13 cellular contexts compared by ENCODE assay signal in the genomic region with DNA sequence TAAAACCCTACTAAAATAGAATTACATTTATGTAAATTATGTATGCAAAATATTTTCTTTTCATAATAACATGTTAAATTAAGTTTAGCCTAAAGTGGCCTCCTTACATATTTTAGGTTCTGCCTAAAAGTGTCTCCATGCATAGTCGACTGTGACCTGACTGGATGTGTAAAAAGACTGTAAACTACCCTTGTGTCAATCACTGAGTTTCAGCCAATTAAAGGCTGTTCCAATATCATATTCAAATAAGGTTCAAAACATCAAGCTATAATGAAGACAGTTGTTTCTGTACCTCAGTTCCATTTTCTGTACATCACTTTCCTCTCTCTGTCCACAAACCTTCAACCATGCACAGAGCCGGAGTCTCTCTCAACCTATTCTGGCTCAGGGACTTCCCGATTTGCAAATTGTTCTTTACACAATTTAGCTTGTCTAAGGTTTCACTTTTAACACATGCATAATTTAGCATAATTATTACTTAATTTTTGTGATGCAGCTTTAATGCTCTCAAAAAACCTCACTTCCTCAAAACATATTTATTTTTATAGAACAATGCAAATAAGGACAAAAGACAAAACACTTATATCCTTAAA.
DNase-seq lines count a peak whose midpoint lies in the region; ATAC-seq and TF ChIP-seq lines count a peak whose summit lies in the region.
"Had no signal": no experiment of that assay in that cellular context is flagged by ENCODE, and none has a peak within 500 bp of the region (broad histone marks: within the 10 kb centered on the region; RNA-seq: fewer than 3 reads in every experiment).

No MANE protein-coding gene starts in this region.

- peaks cover 76% of the 10 kb centered on the region for H3K79me2 ChIP-seq in smooth muscle cell (ENCODE audit: low read depth)

- H2AK5ac ChIP-seq in neuronal stem cell (ENCODE audit: low read depth, low read length): no peak overlapping the region

- no peak overlapping the region for H2BK5ac ChIP-seq in neuronal stem cell (ENCODE audit: low read length)

- intact Hi-C loops in aorta (cut with DNase I) (no loop called here), Right ventricle myocardium inferior (cut with DNase I) (no loop called here)

- no peak overlapping the region for H4K8ac ChIP-seq in neuronal stem cell (ENCODE audit: low read depth, low read length)

- TF ChIP-seq CTCF in GM13976 (IDR thresholded peaks at IDR 0.05; ENCODE audit: borderline replicate concordance, control extremely low read depth, extremely low read depth, insufficient read depth, missing control alignments) (no peak), smooth muscle cell (IDR thresholded peaks at IDR 0.05; ENCODE audit: borderline replicate concordance, insufficient read depth, poor library complexity, severe bottlenecking) (no peak)

- H3K9me3 ChIP-seq in aorta (ENCODE audit: control insufficient read depth, low read length): no peaks in the 10 kb centered on the region
- H3K9me3 ChIP-seq in smooth muscle cell (replicated peaks; ENCODE audit: low read depth): no peaks in the 10 kb centered on the region
- peaks cover 2 to 47% of the 10 kb centered on the region in 2 donors for H3K9me3 ChIP-seq in neuronal stem cell (replicated peaks in 1 of 2; ENCODE audit: control insufficient read depth in 2 of 2, insufficient read depth in 1 of 2, low read depth in 1 of 2, low read length in 2 of 2)
- H3K9me3 ChIP-seq: adrenal gland, pancreas had no signal

- H3K36me3 ChIP-seq in aorta (ENCODE audit: control insufficient read depth in 1 of 2, insufficient read depth in 2 of 2, low read length in 1 of 2): no peaks in the 10 kb centered on the region
- peaks cover 5% of the 10 kb centered on the region for H3K36me3 ChIP-seq in smooth muscle cell (ENCODE audit: low read depth)
- H3K36me3 ChIP-seq in neuronal stem cell (replicated peaks in 1 of 2; ENCODE audit: control insufficient read depth in 2 of 2, insufficient read depth in 2 of 2, low read length in 2 of 2): peaks cover 2 to 18% of the 10 kb centered on the region in 2 donors
- H3K36me3 ChIP-seq: adrenal gland had no signal

- peaks cover 0 to 3% of the 10 kb centered on the region in 2 donors for H3K4me1 ChIP-seq in aorta (ENCODE audit: control insufficient read depth in 1 of 2, insufficient read depth in 2 of 2, low read length in 2 of 2)
- peaks cover 8% of the 10 kb centered on the region for H3K4me1 ChIP-seq in smooth muscle cell (ENCODE audit: low read depth)
- H3K4me1 ChIP-seq in neuronal stem cell (ENCODE audit: control insufficient read depth in 2 of 2, insufficient read depth in 1 of 2, low read depth in 1 of 2, low read length in 2 of 2): peaks cover 13 to 20% of the 10 kb centered on the region in 2 donors

- WGBS in aorta, 2 donors: 89 to 90% methylated on average over 3 of the region's 3 CpGs
- 96% methylated on average over 3 of the region's 3 CpGs for WGBS in smooth muscle cell (ENCODE audit: low lambda C conversion rate)
- WGBS in neuronal stem cell (ENCODE audit: extremely low coverage in 2 of 2, insufficient read length in 2 of 2, insufficient replicate concordance in 1 of 2), 2 donors: no CpG with 5 or more reads among the region's 3 CpGs

- H2BK120ac ChIP-seq in neuronal stem cell (ENCODE audit: low read depth, low read length): no peak overlapping the region

- no peak overlapping the region for H3K23ac ChIP-seq in neuronal stem cell (ENCODE audit: low read depth, low read length, poor library complexity)

- H4K91ac ChIP-seq in neuronal stem cell (ENCODE audit: low read depth, low read length, poor library complexity): no peak overlapping the region

- H2BK12ac ChIP-seq in neuronal stem cell (ENCODE audit: low read length): no peak overlapping the region

- no peak overlapping the region for H3K4ac ChIP-seq in neuronal stem cell (ENCODE audit: low read length)

- H3K27ac ChIP-seq in aorta (ENCODE audit: low read depth in 1 of 2, low read length in 2 of 2) (no peak overlapping the region), smooth muscle cell (ENCODE audit: low read depth) (no peak overlapping the region), neuronal stem cell (replicated peaks; ENCODE audit: low read length) (no peak overlapping the region)
- H3K27ac ChIP-seq: adrenal gland, pancreas had no signal

- H4K20me1 ChIP-seq in smooth muscle cell (ENCODE audit: low read depth): peaks cover 12% of the 10 kb centered on the region

- DNase-seq in GM13976 (ENCODE audit: low spot score): peak; percentile 40
- DNase-seq in NOMO-1 treated with dmso at 0.1 percent for 144 hours (lab: John Stamatoyannopoulos, UW; ENCODE audit: unreplicated experiment): peak; percentile 74
- no peak for DNase-seq in aorta
- no peak for DNase-seq in smooth muscle cell (lab: John Stamatoyannopoulos, UW; ENCODE audit: unreplicated experiment)
- DNase-seq in neuronal stem cell (ENCODE audit: low spot score): no peak
- no peak for DNase-seq in Right ventricle myocardium inferior (ENCODE audit: missing footprints)
- DNase-seq: activated CD4-positive, alpha-beta T cell treated with anti-CD3 and anti-CD28 coated beads, Interleukin-2, amount 10 ng/mL, durations not matched to agents 24 days and 14 days; adrenal gland; islet precursor cell; NCI-H1048; pancreas had no signal

- no peaks in the 10 kb centered on the region for H3K79me1 ChIP-seq in neuronal stem cell (ENCODE audit: low read depth, low read length)

- no peaks in the 10 kb centered on the region for H3F3A ChIP-seq in smooth muscle cell (ENCODE audit: low read depth)

- H3K4me3 ChIP-seq in aorta (ENCODE audit: low read length in 2 of 2): no peak overlapping the region
- no peak overlapping the region for H3K4me3 ChIP-seq in smooth muscle cell
- no peak overlapping the region for H3K4me3 ChIP-seq in neuronal stem cell (ENCODE audit: low read length in 2 of 2)
- H3K4me3 ChIP-seq: adrenal gland, pancreas had no signal

- no peaks in the 10 kb centered on the region for H3K27me3 ChIP-seq in aorta (ENCODE audit: control insufficient read depth in 1 of 2, insufficient read depth in 2 of 2, low read length in 1 of 2)
- no peaks in the 10 kb centered on the region for H3K27me3 ChIP-seq in smooth muscle cell (ENCODE audit: low read depth)
- H3K27me3 ChIP-seq in neuronal stem cell (ENCODE audit: control insufficient read depth in 3 of 3, insufficient read depth in 3 of 3, low read depth in 1 of 3, low read length in 3 of 3): peaks cover 0 to 2% (median 0%) of the 10 kb centered on the region in 3 experiments
- H3K27me3 ChIP-seq: adrenal gland, pancreas had no signal

- in situ Hi-C loops in GM13976 (cut with MboI; ENCODE audit: low sequenced_read_pairs, unreplicated experiment): no loop called here

- no peak overlapping the region for H2AFZ ChIP-seq in smooth muscle cell (ENCODE audit: low read depth)
- no peak overlapping the region for H2AFZ ChIP-seq in neuronal stem cell (ENCODE audit: low read length)

- no peak overlapping the region for H3K14ac ChIP-seq in neuronal stem cell (ENCODE audit: low read length)

- H3K4me2 ChIP-seq in smooth muscle cell (no peak overlapping the region), neuronal stem cell (ENCODE audit: insufficient read depth, low read length, poor library complexity, severe bottlenecking) (no peak overlapping the region)

- peak; percentile 84 for ATAC-seq in GM21360 (IDR thresholded peaks at IDR 0.05; ENCODE audit: unreplicated experiment)
- ATAC-seq in HG03039 (IDR thresholded peaks at IDR 0.05; ENCODE audit: unreplicated experiment): peak; percentile 94
- ATAC-seq in aorta (ENCODE audit: low FRiP score): no peak
- ATAC-seq in Right ventricle myocardium inferior: no peak

- H3K9ac ChIP-seq in smooth muscle cell (ENCODE audit: low read depth) (no peak overlapping the region), neuronal stem cell (ENCODE audit: low read depth, low read length, poor library complexity) (no peak overlapping the region)

- H3K18ac ChIP-seq in neuronal stem cell (ENCODE audit: low read length): no peak overlapping the region

- H2BK15ac ChIP-seq in neuronal stem cell (ENCODE audit: low read length): no peak overlapping the region

Comparison
In these comparisons a context has a peak if more than half of its experiments do, and no peak if none do; other contexts are left out.
1. DNase-seq: peak in GM13976 (single experiment) and NOMO-1 treated with dmso at 0.1 percent for 144 hours (single experiment); none in aorta (0 of 2), smooth muscle cell (single experiment), neuronal stem cell (single experiment) and Right ventricle myocardium inferior (single experiment).
2. ATAC-seq: peak in GM21360 (single experiment) and HG03039 (single experiment); none in aorta (single experiment) and Right ventricle myocardium inferior (single experiment).